In genomic region chr2:63053235-63053888, GRCh38 we compare ENCODE assay signal across 1 cellular context.
TF ChIP-seq lines count a peak whose summit lies in the region.

No MANE protein-coding gene starts in this region.

TF ChIP-seq in IMR-90, 13 proteins besides CTCF, POLR2A, EP300 and RAD21 (continued from another document):
- TF ChIP-seq MAZ (IDR thresholded peaks at IDR 0.05; ENCODE audit: borderline replicate concordance, low read depth, low read length): no peak
- no peak for TF ChIP-seq MXI1 (IDR thresholded peaks at IDR 0.05; ENCODE audit: borderline replicate concordance, low read depth, low read length)
- TF ChIP-seq MAFK (IDR thresholded peaks at IDR 0.05; ENCODE audit: low read depth, low read length): no peak
- TF ChIP-seq CHD1 (IDR thresholded peaks at IDR 0.05; ENCODE audit: low read depth, low read length): no peak
- TF ChIP-seq SMC3 (IDR thresholded peaks at IDR 0.05; ENCODE audit: low read depth, low read length): no peak
- no peak for TF ChIP-seq BHLHE40 (IDR thresholded peaks at IDR 0.05; ENCODE audit: low read depth, low read length)
- TF ChIP-seq FOS (IDR thresholded peaks at IDR 0.05; ENCODE audit: low read depth, low read length): no peak
- TF ChIP-seq USF2 (IDR thresholded peaks at IDR 0.05; ENCODE audit: low read depth, low read length): no peak
